Comparison of ENCODE assay signal across 1 cellular context in the genomic region with DNA sequence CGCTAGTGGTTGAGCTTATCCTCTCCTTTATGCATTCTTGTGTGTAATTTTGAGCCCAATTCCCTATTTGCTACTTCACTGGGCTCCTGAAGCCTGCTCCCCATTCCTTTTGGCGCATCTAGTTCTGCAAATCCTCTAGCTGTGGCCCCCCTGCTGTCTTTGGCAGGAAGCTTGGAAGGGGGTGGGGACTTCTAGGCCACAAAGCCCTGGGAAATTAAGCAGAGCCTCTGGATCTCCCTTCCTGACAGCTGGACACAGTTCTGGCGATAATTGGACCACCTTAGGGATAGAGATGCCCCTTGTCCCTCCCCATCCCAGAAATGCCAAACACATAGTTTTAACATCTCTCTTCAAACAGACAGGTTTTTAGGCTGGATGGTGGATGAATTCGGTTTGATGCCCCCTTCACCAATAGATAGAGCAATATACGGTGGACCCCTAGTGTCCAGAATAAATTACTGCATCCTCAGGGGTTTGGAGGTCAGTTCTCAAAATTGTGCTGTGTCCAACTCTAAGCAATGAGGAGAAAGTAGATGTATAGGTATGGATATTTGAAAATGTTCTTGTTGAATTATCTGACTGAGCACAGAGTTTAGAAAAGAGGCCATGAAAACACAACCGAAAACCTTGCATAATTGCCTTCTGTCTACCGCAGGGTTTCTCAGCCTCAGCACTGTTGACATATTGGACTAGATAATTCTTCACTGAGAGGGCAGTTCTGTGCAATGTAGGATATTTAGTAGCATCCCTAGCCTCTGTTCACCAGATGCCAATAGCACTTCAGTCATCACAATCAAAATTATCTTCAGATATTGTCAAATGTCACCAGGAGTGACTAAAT.
A peak's percentile ranks its signal among the peaks of the same experiment; 100 is the strongest.
TF ChIP-seq lines count a peak whose summit lies in the region.

No MANE protein-coding gene starts in this region.

TF ChIP-seq in GM12878, 131 proteins besides CTCF, POLR2A, EP300 and RAD21 (continued from another document):
- TF ChIP-seq NRF1 (conservative IDR thresholded peaks at IDR 0.05; ENCODE audit: low read depth, low read length) (no peak), MYC (IDR thresholded peaks at IDR 0.05; ENCODE audit: insufficient read depth, insufficient read length, insufficient replicate concordance, low read length, severe bottlenecking) (no peak), ZSCAN29 (IDR thresholded peaks at IDR 0.05) (peak; percentile 74; the same call in 1 of the 2 replicates), SREBF1 (IDR thresholded peaks at IDR 0.05; ENCODE audit: low read length) (no peak), HDAC6 (IDR thresholded peaks at IDR 0.05; ENCODE audit: unreplicated experiment) (no peak)
- TF ChIP-seq, protein P1, sequence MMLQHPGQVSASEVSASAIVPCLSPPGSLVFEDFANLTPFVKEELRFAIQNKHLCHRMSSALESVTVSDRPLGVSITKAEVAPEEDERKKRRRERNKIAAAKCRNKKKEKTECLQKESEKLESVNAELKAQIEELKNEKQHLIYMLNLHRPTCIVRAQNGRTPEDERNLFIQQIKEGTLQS (IDR thresholded peaks at IDR 0.05; ENCODE audit: borderline replicate concordance, extremely low read depth, low read depth, low read length), result no peak
- TF ChIP-seq, protein P2, sequence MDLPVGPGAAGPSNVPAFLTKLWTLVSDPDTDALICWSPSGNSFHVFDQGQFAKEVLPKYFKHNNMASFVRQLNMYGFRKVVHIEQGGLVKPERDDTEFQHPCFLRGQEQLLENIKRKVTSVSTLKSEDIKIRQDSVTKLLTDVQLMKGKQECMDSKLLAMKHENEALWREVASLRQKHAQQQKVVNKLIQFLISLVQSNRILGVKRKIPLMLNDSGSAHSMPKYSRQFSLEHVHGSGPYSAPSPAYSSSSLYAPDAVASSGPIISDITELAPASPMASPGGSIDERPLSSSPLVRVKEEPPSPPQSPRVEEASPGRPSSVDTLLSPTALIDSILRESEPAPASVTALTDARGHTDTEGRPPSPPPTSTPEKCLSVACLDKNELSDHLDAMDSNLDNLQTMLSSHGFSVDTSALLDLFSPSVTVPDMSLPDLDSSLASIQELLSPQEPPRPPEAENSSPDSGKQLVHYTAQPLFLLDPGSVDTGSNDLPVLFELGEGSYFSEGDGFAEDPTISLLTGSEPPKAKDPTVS (IDR thresholded peaks at IDR 0.05; ENCODE audit: low read depth, low read length), result no peak
